9 cellular contexts compared by ENCODE assay signal in the genomic region with DNA sequence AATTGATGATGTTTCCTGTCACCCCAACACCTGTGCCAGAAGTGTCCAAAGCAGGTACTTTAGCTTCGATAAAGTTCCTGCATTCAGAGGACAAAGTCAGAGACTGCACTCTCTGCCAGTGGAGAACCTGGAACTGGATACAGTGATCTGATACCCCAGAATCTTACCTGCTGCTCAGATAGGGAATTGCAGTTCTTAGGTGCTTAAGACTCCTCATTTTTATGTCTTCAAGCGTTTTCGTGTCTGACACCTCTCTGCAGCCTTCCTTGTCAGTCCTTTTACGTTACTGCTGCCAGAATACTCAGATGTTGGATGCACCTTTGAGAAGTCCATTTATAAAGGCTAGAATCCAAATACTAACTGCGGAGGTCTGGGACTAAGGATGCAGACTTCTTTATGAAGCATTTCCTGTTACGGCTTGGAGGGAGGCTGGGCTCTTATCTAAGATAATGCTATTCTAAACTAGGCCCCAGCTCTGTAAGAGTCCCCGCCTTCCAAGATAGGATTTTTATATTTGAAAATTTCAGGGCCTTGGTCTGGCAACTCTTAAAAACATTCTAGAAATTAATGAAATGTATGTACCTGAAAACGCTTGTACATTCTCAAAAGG. TPM values are rescaled to one million over a fixed set of nuclear protein-coding genes. Genes with fewer than 3 reads are reported as not detected.
DNase-seq lines count a peak whose midpoint lies in the region; ATAC-seq and TF ChIP-seq lines count a peak whose summit lies in the region.
"Had no signal": no experiment of that assay in that cellular context is flagged by ENCODE, and none has a peak within 500 bp of the region (broad histone marks: within the 10 kb centered on the region; RNA-seq: fewer than 3 reads in every experiment).

No MANE protein-coding gene starts in this region.

- intact Hi-C loops in Right ventricle myocardium superior (cut with DNase I) = no loop called here
- intact Hi-C loops in activated T-helper 2 cell treated with anti-CD3 and anti-CD28 coated beads, Interferon-gamma antibody, Interleukin-2, Interleukin-4, amounts not matched to agents 10 μg/mL and 5 μg/mL and 100 μg/mL, durations not matched to agents 14 hours and 24 hours and 36 hours (cut with micrococcal nuclease) = no loop called here

- ATAC-seq in Right ventricle myocardium superior (ENCODE audit: poor library complexity) (no peak), GM18870 (IDR thresholded peaks at IDR 0.05; ENCODE audit: unreplicated experiment) (no peak)

- H3K4me3 Mint-ChIP-seq in activated T-helper 2 cell treated with anti-CD3 and anti-CD28 coated beads, Interferon-gamma antibody, Interleukin-2, Interleukin-4, amounts not matched to agents 10 μg/mL and 5 μg/mL and 100 μg/mL, durations not matched to agents 14 hours and 24 hours and 36 hours (ENCODE audit: low read depth) = peak overlapping the region; percentile 47

- TF ChIP-seq CTCF in right atrium auricular region (IDR thresholded peaks at IDR 0.05) = no peak

- H3K27me3 ChIP-seq in right atrium auricular region = no peaks in the 10 kb centered on the region

- H3K36me3 ChIP-seq in right atrium auricular region = no peaks in the 10 kb centered on the region

- H3K27ac Mint-ChIP-seq in activated T-helper 2 cell treated with anti-CD3 and anti-CD28 coated beads, Interferon-gamma antibody, Interleukin-2, Interleukin-4, amounts not matched to agents 10 μg/mL and 5 μg/mL and 100 μg/mL, durations not matched to agents 14 hours and 24 hours and 36 hours = no peak overlapping the region

- H3K4me1 ChIP-seq in right atrium auricular region = peaks cover 0 to 57% of the 10 kb centered on the region in 2 donors

- no peaks in the 10 kb centered on the region for H3K36me3 Mint-ChIP-seq in activated T-helper 2 cell treated with anti-CD3 and anti-CD28 coated beads, Interferon-gamma antibody, Interleukin-2, Interleukin-4, amounts not matched to agents 10 μg/mL and 5 μg/mL and 100 μg/mL, durations not matched to agents 14 hours and 24 hours and 36 hours (ENCODE audit: low read depth)

- no peaks in the 10 kb centered on the region for H3K9me3 Mint-ChIP-seq in activated T-helper 2 cell treated with anti-CD3 and anti-CD28 coated beads, Interferon-gamma antibody, Interleukin-2, Interleukin-4, amounts not matched to agents 10 μg/mL and 5 μg/mL and 100 μg/mL, durations not matched to agents 14 hours and 24 hours and 36 hours

- H3K27ac ChIP-seq in right atrium auricular region = peak overlapping the region; percentile 94 to 95

- DNase-seq in right atrium auricular region (ENCODE audit: low spot score) = no peak
- DNase-seq in Right ventricle myocardium superior = no peak
- no peak for DNase-seq in activated T-helper 2 cell treated with anti-CD3 and anti-CD28 coated beads, Interferon-gamma antibody, Interleukin-2, Interleukin-4, amounts not matched to agents 10 μg/mL and 5 μg/mL and 100 μg/mL, durations not matched to agents 14 hours and 24 hours and 36 hours (ENCODE audit: low spot score)
- DNase-seq in left kidney (ENCODE audit: low read depth, low spot score) = peak; percentile 39
- no peak for DNase-seq in NCI-H1417 (lab: John Stamatoyannopoulos, UW)
- DNase-seq in NCI-H146 treated with DMSO at 0.1 percent for 48 hours (lab: John Stamatoyannopoulos, UW; ENCODE audit: unreplicated experiment) = no peak
- no peak for DNase-seq in NK-92 (lab: John Stamatoyannopoulos, UW; ENCODE audit: unreplicated experiment)
- DNase-seq: foreskin fibroblast had no signal

- peaks cover 13% of the 10 kb centered on the region for H3K27me3 Mint-ChIP-seq in activated T-helper 2 cell treated with anti-CD3 and anti-CD28 coated beads, Interferon-gamma antibody, Interleukin-2, Interleukin-4, amounts not matched to agents 10 μg/mL and 5 μg/mL and 100 μg/mL, durations not matched to agents 14 hours and 24 hours and 36 hours (ENCODE audit: low read depth)

- no peaks in the 10 kb centered on the region for H3K9me3 ChIP-seq in right atrium auricular region

- H3K4me1 Mint-ChIP-seq in activated T-helper 2 cell treated with anti-CD3 and anti-CD28 coated beads, Interferon-gamma antibody, Interleukin-2, Interleukin-4, amounts not matched to agents 10 μg/mL and 5 μg/mL and 100 μg/mL, durations not matched to agents 14 hours and 24 hours and 36 hours (ENCODE audit: low read depth) = peaks cover 24% of the 10 kb centered on the region

- H3K4me3 ChIP-seq in right atrium auricular region = peak overlapping the region; percentile 71 to 96

RNA-seq across cellular contexts. Expression of a gene that starts 1.9 kb away (rescaled TPM):
- total RNA-seq in right atrium auricular region (100 to 1,000 TPM in 1 of 2 donors, 10 to 100 TPM in 1; 45.9 to 168 TPM), Right ventricle myocardium superior (113 TPM)
- 26.6 and 28.1 TPM in 2 replicates for total RNA-seq in activated T-helper 2 cell treated with anti-CD3 and anti-CD28 coated beads, Interferon-gamma antibody, Interleukin-2, Interleukin-4, amounts not matched to agents 10 μg/mL and 5 μg/mL and 100 μg/mL, durations not matched to agents 14 hours and 24 hours and 36 hours
